ENCODE assay signal across 1 cellular context in genomic region chr6:87200469-87201174, GRCh38.
TF ChIP-seq lines count a peak whose summit lies in the region.

No MANE protein-coding gene starts in this region.

TF ChIP-seq in WTC11, 78 proteins besides CTCF, POLR2A, EP300 and RAD21 (continued from another document):
- TF ChIP-seq, protein P1, sequence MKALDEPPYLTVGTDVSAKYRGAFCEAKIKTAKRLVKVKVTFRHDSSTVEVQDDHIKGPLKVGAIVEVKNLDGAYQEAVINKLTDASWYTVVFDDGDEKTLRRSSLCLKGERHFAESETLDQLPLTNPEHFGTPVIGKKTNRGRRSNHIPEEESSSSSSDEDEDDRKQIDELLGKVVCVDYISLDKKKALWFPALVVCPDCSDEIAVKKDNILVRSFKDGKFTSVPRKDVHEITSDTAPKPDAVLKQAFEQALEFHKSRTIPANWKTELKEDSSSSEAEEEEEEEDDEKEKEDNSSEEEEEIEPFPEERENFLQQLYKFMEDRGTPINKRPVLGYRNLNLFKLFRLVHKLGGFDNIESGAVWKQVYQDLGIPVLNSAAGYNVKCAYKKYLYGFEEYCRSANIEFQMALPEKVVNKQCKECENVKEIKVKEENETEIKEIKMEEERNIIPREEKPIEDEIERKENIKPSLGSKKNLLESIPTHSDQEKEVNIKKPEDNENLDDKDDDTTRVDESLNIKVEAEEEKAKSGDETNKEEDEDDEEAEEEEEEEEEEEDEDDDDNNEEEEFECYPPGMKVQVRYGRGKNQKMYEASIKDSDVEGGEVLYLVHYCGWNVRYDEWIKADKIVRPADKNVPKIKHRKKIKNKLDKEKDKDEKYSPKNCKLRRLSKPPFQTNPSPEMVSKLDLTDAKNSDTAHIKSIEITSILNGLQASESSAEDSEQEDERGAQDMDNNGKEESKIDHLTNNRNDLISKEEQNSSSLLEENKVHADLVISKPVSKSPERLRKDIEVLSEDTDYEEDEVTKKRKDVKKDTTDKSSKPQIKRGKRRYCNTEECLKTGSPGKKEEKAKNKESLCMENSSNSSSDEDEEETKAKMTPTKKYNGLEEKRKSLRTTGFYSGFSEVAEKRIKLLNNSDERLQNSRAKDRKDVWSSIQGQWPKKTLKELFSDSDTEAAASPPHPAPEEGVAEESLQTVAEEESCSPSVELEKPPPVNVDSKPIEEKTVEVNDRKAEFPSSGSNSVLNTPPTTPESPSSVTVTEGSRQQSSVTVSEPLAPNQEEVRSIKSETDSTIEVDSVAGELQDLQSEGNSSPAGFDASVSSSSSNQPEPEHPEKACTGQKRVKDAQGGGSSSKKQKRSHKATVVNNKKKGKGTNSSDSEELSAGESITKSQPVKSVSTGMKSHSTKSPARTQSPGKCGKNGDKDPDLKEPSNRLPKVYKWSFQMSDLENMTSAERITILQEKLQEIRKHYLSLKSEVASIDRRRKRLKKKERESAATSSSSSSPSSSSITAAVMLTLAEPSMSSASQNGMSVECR (CRISPR knock-in tag; IDR thresholded peaks at IDR 0.05; ENCODE audit: borderline replicate concordance): no peak
- TF ChIP-seq FOXP1 (CRISPR knock-in tag; IDR thresholded peaks at IDR 0.05; ENCODE audit: borderline replicate concordance) (no peak), ZNF416 (CRISPR knock-in tag; IDR thresholded peaks at IDR 0.05) (no peak), ZNF423 (CRISPR knock-in tag; IDR thresholded peaks at IDR 0.05) (no peak)
TF ChIP-seq in WTC11: peak in this region for 0.
